Comparison of ENCODE assay signal across 2 cellular contexts in the genomic region with DNA sequence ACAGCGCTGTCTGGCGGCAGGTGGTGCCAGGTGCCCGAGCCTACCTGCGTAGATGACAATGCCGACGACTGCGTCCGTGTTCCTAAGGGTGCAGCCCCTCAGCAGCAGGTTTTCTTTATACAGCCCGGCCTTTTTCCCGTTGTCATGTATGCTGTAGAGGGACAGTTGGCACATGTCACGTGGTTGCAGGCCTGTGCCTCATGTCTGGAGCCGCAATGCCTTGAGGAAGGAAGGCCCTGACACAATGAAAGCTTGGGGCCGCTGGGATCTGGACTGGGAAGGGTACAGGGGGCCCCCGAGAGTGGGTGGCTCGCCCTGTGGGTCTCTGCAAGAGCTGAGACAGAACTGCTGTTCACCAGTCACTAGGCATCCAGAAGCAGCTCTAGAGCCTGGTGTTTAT.
TF ChIP-seq lines count a peak whose summit lies in the region.

No MANE protein-coding gene starts in this region.

TF ChIP-seq in SK-N-SH, 30 proteins besides CTCF, POLR2A, EP300 and RAD21 (continued from another document):
- TF ChIP-seq REST (IDR thresholded peaks at IDR 0.05; ENCODE audit: low read depth, low read length) (no peak), FOXM1 (IDR thresholded peaks at IDR 0.05; ENCODE audit: low read depth) (no peak), ZBTB33 (IDR thresholded peaks at IDR 0.05; ENCODE audit: borderline replicate concordance, low read depth) (no peak), YY1 (IDR thresholded peaks at IDR 0.05; ENCODE audit: low read depth) (no peak), POLR2AphosphoS5 (IDR thresholded peaks at IDR 0.05; ENCODE audit: low read depth, low read length) (no peak), EZH2phosphoT487 (IDR thresholded peaks at IDR 0.05; ENCODE audit: borderline replicate concordance, low read depth) (no peak), CHD2 (IDR thresholded peaks at IDR 0.05; ENCODE audit: low read length, partially characterized antibody) (no peak)

TF ChIP-seq in SK-N-SH treated with all-trans-retinoic acid at 6 μM for 48 hours, 23 proteins besides CTCF, POLR2A, EP300 and RAD21 (continued from another document):
- no peak for TF ChIP-seq POU6F1 (CRISPR knock-in tag; IDR thresholded peaks at IDR 0.05; ENCODE audit: borderline replicate concordance, low read depth)
- no peak for TF ChIP-seq SNAI2 (CRISPR knock-in tag; IDR thresholded peaks at IDR 0.05)
- TF ChIP-seq ZFP3 (CRISPR knock-in tag; IDR thresholded peaks at IDR 0.05), result no peak
- no peak for TF ChIP-seq ZFP30 (CRISPR knock-in tag; IDR thresholded peaks at IDR 0.05)
- TF ChIP-seq ZNF8 (CRISPR knock-in tag; IDR thresholded peaks at IDR 0.05), result no peak
- TF ChIP-seq CSDC2 (CRISPR knock-in tag; IDR thresholded peaks at IDR 0.05), result no peak
- TF ChIP-seq TOX (CRISPR knock-in tag; IDR thresholded peaks at IDR 0.05; ENCODE audit: borderline replicate concordance), result no peak
- no peak for TF ChIP-seq CREB5 (CRISPR knock-in tag; IDR thresholded peaks at IDR 0.05; ENCODE audit: low read depth)
